In genomic region chr19:5269926-5270325, GRCh38 we compare ENCODE assay signal across 1 cellular context.
TF ChIP-seq lines count a peak whose summit lies in the region.

No MANE protein-coding gene starts in this region.

TF ChIP-seq in GM23338, 12 proteins besides CTCF, POLR2A, EP300 and RAD21:
- TF ChIP-seq ZNF462 (CRISPR knock-in tag; IDR thresholded peaks at IDR 0.05) (no peak), EZH2phosphoT487 (IDR thresholded peaks at IDR 0.05; ENCODE audit: unreplicated experiment) (no peak), POLR2AphosphoS5 (IDR thresholded peaks at IDR 0.05; ENCODE audit: low read depth) (no peak), ZNF114 (CRISPR knock-in tag; IDR thresholded peaks at IDR 0.05) (no peak), CREB1 (CRISPR knock-in tag; IDR thresholded peaks at IDR 0.05; ENCODE audit: low read depth) (no peak)
TF ChIP-seq in GM23338: peak in this region for 0.
